ENCODE assay signal across 9 cellular contexts in genomic region chr22:41237036-41237706, GRCh38. TPM values are rescaled to one million over a fixed set of nuclear protein-coding genes. Genes with fewer than 3 reads are reported as not detected.
A peak's percentile ranks its signal among the peaks of the same experiment; 100 is the strongest.
DNase-seq lines count a peak whose midpoint lies in the region; ATAC-seq, FAIRE-seq and TF ChIP-seq lines count a peak whose summit lies in the region.
"Had no signal": no experiment of that assay in that cellular context is flagged by ENCODE, and none has a peak within 500 bp of the region (broad histone marks: within the 10 kb centered on the region; RNA-seq: fewer than 3 reads in every experiment).

No MANE protein-coding gene starts in this region.

- H4K20me1 ChIP-seq in HepG2 (ENCODE audit: insufficient read depth, low read length): no peaks in the 10 kb centered on the region

- H3K27ac ChIP-seq in HepG2 (ENCODE audit: extremely low read length, insufficient read depth, low read length) (no peak overlapping the region), thoracic aorta (no peak overlapping the region)

- peaks cover 6% of the 10 kb centered on the region for H3K4me1 Mint-ChIP-seq in activated CD4-positive, alpha-beta T cell treated with anti-CD3 and anti-CD28 coated beads, Interleukin-2, amount 10 ng/mL, durations not matched to agents 7 days and 5 days
- H3K4me1 Mint-ChIP-seq in activated naive CD8-positive, alpha-beta T cell treated with anti-CD3 and anti-CD28 coated beads, Interleukin-2, amount 50 U/mL, for 24 hours: peaks cover 7% of the 10 kb centered on the region

- no peak for FAIRE-seq in HepG2 (lab: Jason Lieb, UNC)
- FAIRE-seq: frontal cortex had no signal

- no peak overlapping the region for H3K4me2 ChIP-seq in HepG2 (ENCODE audit: low read depth, low read length)

- H3K9me3 ChIP-seq in HepG2 (ENCODE audit: low read length): no peaks in the 10 kb centered on the region
- no peaks in the 10 kb centered on the region for H3K9me3 ChIP-seq in thoracic aorta

- no peak overlapping the region for H3K27ac Mint-ChIP-seq in activated CD4-positive, alpha-beta T cell treated with anti-CD3 and anti-CD28 coated beads, Interleukin-2, amount 10 ng/mL, durations not matched to agents 7 days and 5 days
- no peak overlapping the region for H3K27ac Mint-ChIP-seq in activated naive CD8-positive, alpha-beta T cell treated with anti-CD3 and anti-CD28 coated beads, Interleukin-2, amount 50 U/mL, for 24 hours

- BruUV-seq in HepG2 (replicated peaks; lab: Mats Ljungman, UMichigan): no TSS peak

- CTCF ChIA-PET in activated CD4-positive, alpha-beta T cell treated with anti-CD3 and anti-CD28 coated beads, Interleukin-2, amount 10 ng/mL, durations not matched to agents 7 days and 5 days (lab: Charles Lee): interaction anchor here (0.6 to 2.6 kb wide), 34 partner anchors 10 to 709 kb away, joined by 3 to 38 read pairs (median 4); partner anchors contain the start of genes EP300, RANGAP1 and RBX1
- CTCF ChIA-PET in HepG2 (lab: Yijun Ruan, JAX; ENCODE audit: low intra/inter-chr PET ratio, low total read pairs): no interaction called here

- H3K36me3 ChIP-seq in HepG2 (replicated peaks in 1 of 2; ENCODE audit: control insufficient read depth in 1 of 2, insufficient read depth in 2 of 2, low read length in 2 of 2): no peaks in the 10 kb centered on the region
- H3K36me3 ChIP-seq in thoracic aorta: no peaks in the 10 kb centered on the region

- H3K36me3 Mint-ChIP-seq in activated CD4-positive, alpha-beta T cell treated with anti-CD3 and anti-CD28 coated beads, Interleukin-2, amount 10 ng/mL, durations not matched to agents 7 days and 5 days (ENCODE audit: low read depth): no peaks in the 10 kb centered on the region
- H3K36me3 Mint-ChIP-seq in activated naive CD8-positive, alpha-beta T cell treated with anti-CD3 and anti-CD28 coated beads, Interleukin-2, amount 50 U/mL, for 24 hours (ENCODE audit: low read depth): no peaks in the 10 kb centered on the region

- peaks cover 2% of the 10 kb centered on the region for H3K27me3 Mint-ChIP-seq in activated CD4-positive, alpha-beta T cell treated with anti-CD3 and anti-CD28 coated beads, Interleukin-2, amount 10 ng/mL, durations not matched to agents 7 days and 5 days
- H3K27me3 Mint-ChIP-seq in activated naive CD8-positive, alpha-beta T cell treated with anti-CD3 and anti-CD28 coated beads, Interleukin-2, amount 50 U/mL, for 24 hours: peaks cover 3% of the 10 kb centered on the region

- H3K4me1 ChIP-seq in HepG2 (ENCODE audit: insufficient read depth, low read length): peaks cover 32% of the 10 kb centered on the region
- peaks cover 4 to 14% of the 10 kb centered on the region in 2 donors for H3K4me1 ChIP-seq in thoracic aorta (ENCODE audit: control insufficient read depth in 1 of 2, low read depth in 2 of 2)

- no peak for DNase-seq in activated CD4-positive, alpha-beta T cell treated with anti-CD3 and anti-CD28 coated beads, Interleukin-2, amount 10 ng/mL, durations not matched to agents 7 days and 5 days
- DNase-seq in activated CD4-positive, alpha-beta T cell treated with anti-CD3 and anti-CD28 coated beads, Interleukin-2, amount 50 U/mL, for 1 hour: no peak
- no peak for DNase-seq in activated naive CD8-positive, alpha-beta T cell treated with anti-CD3 and anti-CD28 coated beads, Interleukin-2, amount 50 U/mL, for 24 hours
- no peak for DNase-seq in HepG2 (ENCODE audit: low spot score)
- no peak for DNase-seq in thoracic aorta (ENCODE audit: low spot score)
- no peak for DNase-seq in NCI-H82 (lab: John Stamatoyannopoulos, UW)
- DNase-seq in superior temporal gyrus (ENCODE audit: extremely low spot score): no peak

- no peak overlapping the region for H2AFZ ChIP-seq in HepG2 (ENCODE audit: low read length)

- TF ChIP-seq CTCF in HepG2 (CRISPR knock-in tag; IDR thresholded peaks at IDR 0.05): no peak
- no peak for TF ChIP-seq CTCF in thoracic aorta (IDR thresholded peaks at IDR 0.05)

- POLR2A ChIA-PET in activated CD4-positive, alpha-beta T cell treated with anti-CD3 and anti-CD28 coated beads, Interleukin-2, amount 10 ng/mL, durations not matched to agents 7 days and 5 days (lab: Charles Lee): interaction anchor here (0.6 to 1.3 kb wide), 4 partner anchors 11 to 314 kb away, joined by 3 to 7 read pairs (median 4); no protein-coding TSS in a partner anchor
- POLR2A ChIA-PET in HepG2 (lab: Yijun Ruan, JAX): interaction anchor here (0.6 kb wide), 1 partner anchor 15 kb away, joined by 3 read pairs; no protein-coding TSS in a partner anchor

- H3K4me3 ChIP-seq in HepG2 (replicated peaks in 1 of 3; ENCODE audit: insufficient read depth in 1 of 3, low read depth in 2 of 3, low read length in 3 of 3) (no peak overlapping the region), thoracic aorta (peak overlapping the region; percentile 67)

- no peaks in the 10 kb centered on the region for H3K79me2 ChIP-seq in HepG2 (ENCODE audit: insufficient read depth, low read length)

- no peaks in the 10 kb centered on the region for H3K9me3 Mint-ChIP-seq in activated CD4-positive, alpha-beta T cell treated with anti-CD3 and anti-CD28 coated beads, Interleukin-2, amount 10 ng/mL, durations not matched to agents 7 days and 5 days
- H3K9me3 Mint-ChIP-seq in activated naive CD8-positive, alpha-beta T cell treated with anti-CD3 and anti-CD28 coated beads, Interleukin-2, amount 50 U/mL, for 24 hours: no peaks in the 10 kb centered on the region

- peak overlapping the region; percentile 58 for H3K4me3 Mint-ChIP-seq in activated CD4-positive, alpha-beta T cell treated with anti-CD3 and anti-CD28 coated beads, Interleukin-2, amount 10 ng/mL, durations not matched to agents 7 days and 5 days
- H3K4me3 Mint-ChIP-seq in activated naive CD8-positive, alpha-beta T cell treated with anti-CD3 and anti-CD28 coated beads, Interleukin-2, amount 50 U/mL, for 24 hours: peak overlapping the region; percentile 53

- in situ Hi-C loops in HepG2 (cut with HindIII; ENCODE audit: extremely low pct_ligation_motif_present, low pct_unique_long_range_greater_than_20kb): no loop called here

- H3K27me3 ChIP-seq in HepG2 (ENCODE audit: control insufficient read depth in 1 of 2, insufficient read depth in 2 of 2, low read length in 2 of 2) (no peaks in the 10 kb centered on the region), thoracic aorta (replicated peaks; ENCODE audit: insufficient read depth) (no peaks in the 10 kb centered on the region)

- H3K9ac ChIP-seq in HepG2 (ENCODE audit: insufficient read depth, low read depth, low read length): no peak overlapping the region

- TF ChIP-seq RAD21 in HepG2 (CRISPR knock-in tag; IDR thresholded peaks at IDR 0.05): no peak

- no peak for TF ChIP-seq EP300 in HepG2 (IDR thresholded peaks at IDR 0.05; ENCODE audit: low read depth in 2 of 2, low read length in 2 of 2)
- no peak for TF ChIP-seq EP300 in HepG2 (CRISPR knock-in tag; IDR thresholded peaks at IDR 0.05; ENCODE audit: borderline replicate concordance)

- 95% methylated on average over 18 of the region's 33 CpGs for WGBS in HepG2 (ENCODE audit: low lambda C conversion rate)

- TF ChIP-seq POLR2A in HepG2 (IDR thresholded peaks at IDR 0.05; ENCODE audit: insufficient read depth in 1 of 2, low read depth in 2 of 2, low read length in 2 of 2): no peak

- ATAC-seq in activated naive CD8-positive, alpha-beta T cell treated with anti-CD3 and anti-CD28 coated beads, Interleukin-2, amount 50 U/mL, for 24 hours: no peak
- ATAC-seq in HepG2 (no peak), thoracic aorta (ENCODE audit: insufficient number of reproducible peaks, low FRiP score, low read depth) (no peak), GM21717 (IDR thresholded peaks at IDR 0.05; ENCODE audit: unreplicated experiment) (no peak)

- intact Hi-C loops in HepG2 (cut with micrococcal nuclease; ENCODE audit: unreplicated experiment): loop anchor here (5.0 kb wide), 1 partner anchor 50 kb away; the partner anchor contains the start of gene RANGAP1

RNA-seq across cellular contexts. Expression of gene CHADL, which starts 3.6 kb away (rescaled TPM):
- under 1 TPM; 0.17 to 0.35 TPM for total RNA-seq in activated CD4-positive, alpha-beta T cell treated with anti-CD3 and anti-CD28 coated beads, Interleukin-2, amount 10 ng/mL, durations not matched to agents 7 days and 5 days
- 2.9 and 8.1 TPM in 2 replicates for total RNA-seq in HepG2 (2016; rRNA removed; fragmentation: Illumina TruSeq; extraction: Trizol)
- total RNA-seq in HepG2 (2016; cell fraction: cytosol; rRNA removed; fragmentation: Illumina TruSeq; extraction: Trizol; ENCODE audit: low read depth): 0.88 and 1.3 TPM in 2 replicates
- total RNA-seq in HepG2 (2016; cell fraction: insoluble cytoplasmic fraction; rRNA removed; fragmentation: Illumina TruSeq; extraction: Trizol): 2.9 and 8.3 TPM in 2 replicates
- total RNA-seq in HepG2 (2016; cell fraction: membrane; rRNA removed; fragmentation: Illumina TruSeq; extraction: Trizol): 1.6 and 1.8 TPM in 2 replicates
- 6.1 TPM in 2 replicates for total RNA-seq in HepG2 (2016; cell fraction: nucleus; rRNA removed; fragmentation: Illumina TruSeq; extraction: Trizol)
- 2.8 and 6.1 TPM in 2 replicates for polyA plus RNA-seq in HepG2 (2011; rRNA removed)
- 2.6 and 5.3 TPM in 2 replicates for polyA plus RNA-seq in HepG2 (2011; cell fraction: cytosol; rRNA removed)
- polyA plus RNA-seq in HepG2 (2011; cell fraction: nucleus; rRNA removed): 7.4 and 7.5 TPM in 2 replicates
- polyA plus RNA-seq in HepG2 (2012): 1.9 and 2.5 TPM in 2 replicates
- polyA plus RNA-seq in HepG2 (2016; cell fraction: cytosol; fragmentation: Illumina TruSeq; extraction: Trizol; ENCODE audit: low read depth): 0.71 and 1.1 TPM in 2 replicates
- 2.5 and 3.1 TPM in 2 replicates for polyA plus RNA-seq in HepG2 (2016; cell fraction: insoluble cytoplasmic fraction; fragmentation: Illumina TruSeq; extraction: Trizol; ENCODE audit: low read depth)
- polyA plus RNA-seq in HepG2 (2016; cell fraction: membrane; fragmentation: Illumina TruSeq; extraction: Trizol; ENCODE audit: low read depth): 0.88 and 1.5 TPM in 2 replicates
- polyA plus RNA-seq in HepG2 (2016; cell fraction: nucleus; fragmentation: Illumina TruSeq; extraction: Trizol; ENCODE audit: insufficient read depth, low read depth): 9.0 and 10.9 TPM in 2 replicates
- 0.07 and 3.2 TPM in 2 replicates for polyA minus RNA-seq in HepG2 (2011; rRNA and poly(A)+ RNA removed; ENCODE audit: low replicate concordance)
- 2.1 and 2.4 TPM in 2 replicates for polyA minus RNA-seq in HepG2 (2011; cell fraction: cytosol; rRNA and poly(A)+ RNA removed)
- 2.6 and 3.9 TPM in 2 replicates for polyA minus RNA-seq in HepG2 (2011; cell fraction: nucleus; rRNA and poly(A)+ RNA removed)
- total RNA-seq in thoracic aorta: 1 to 10 TPM; 3.2 to 4.9 TPM

RNA-seq across cellular contexts. Expression of gene L3MBTL2, which starts 32.1 kb away (rescaled TPM):
- total RNA-seq in activated CD4-positive, alpha-beta T cell treated with anti-CD3 and anti-CD28 coated beads, Interleukin-2, amount 10 ng/mL, durations not matched to agents 7 days and 5 days: 10 to 100 TPM; 37.0 to 37.2 TPM
- total RNA-seq in HepG2 (2016; rRNA removed; fragmentation: Illumina TruSeq; extraction: Trizol) (33.7 and 37.6 TPM in 2 replicates), thoracic aorta (10 to 100 TPM; 14.8 to 21.4 TPM)
- total RNA-seq in HepG2 (2016; cell fraction: cytosol; rRNA removed; fragmentation: Illumina TruSeq; extraction: Trizol; ENCODE audit: low read depth): 2.0 and 2.6 TPM in 2 replicates
- total RNA-seq in HepG2 (2016; cell fraction: insoluble cytoplasmic fraction; rRNA removed; fragmentation: Illumina TruSeq; extraction: Trizol): 33.9 and 35.3 TPM in 2 replicates
- 9.5 and 10.0 TPM in 2 replicates for total RNA-seq in HepG2 (2016; cell fraction: membrane; rRNA removed; fragmentation: Illumina TruSeq; extraction: Trizol)
- total RNA-seq in HepG2 (2016; cell fraction: nucleus; rRNA removed; fragmentation: Illumina TruSeq; extraction: Trizol): 18.8 and 19.9 TPM in 2 replicates
- 13.8 and 15.2 TPM in 2 replicates for polyA plus RNA-seq in HepG2 (2011; rRNA removed)
- 11.1 and 12.2 TPM in 2 replicates for polyA plus RNA-seq in HepG2 (2011; cell fraction: cytosol; rRNA removed)
- 22.6 and 24.9 TPM in 2 replicates for polyA plus RNA-seq in HepG2 (2011; cell fraction: nucleus; rRNA removed)
- polyA plus RNA-seq in HepG2 (2012): 8.5 and 9.8 TPM in 2 replicates
- polyA plus RNA-seq in HepG2 (2016; cell fraction: cytosol; fragmentation: Illumina TruSeq; extraction: Trizol; ENCODE audit: low read depth): 1.4 and 1.9 TPM in 2 replicates
- polyA plus RNA-seq in HepG2 (2016; cell fraction: insoluble cytoplasmic fraction; fragmentation: Illumina TruSeq; extraction: Trizol; ENCODE audit: low read depth): 23.7 and 29.8 TPM in 2 replicates
- 4.5 and 4.6 TPM in 2 replicates for polyA plus RNA-seq in HepG2 (2016; cell fraction: membrane; fragmentation: Illumina TruSeq; extraction: Trizol; ENCODE audit: low read depth)
- 29.0 and 31.3 TPM in 2 replicates for polyA plus RNA-seq in HepG2 (2016; cell fraction: nucleus; fragmentation: Illumina TruSeq; extraction: Trizol; ENCODE audit: insufficient read depth, low read depth)
- polyA minus RNA-seq in HepG2 (2011; rRNA and poly(A)+ RNA removed; ENCODE audit: low replicate concordance): 21.4 and 43.9 TPM in 2 replicates
- 8.2 and 8.3 TPM in 2 replicates for polyA minus RNA-seq in HepG2 (2011; cell fraction: cytosol; rRNA and poly(A)+ RNA removed)
- 10.6 and 11.2 TPM in 2 replicates for polyA minus RNA-seq in HepG2 (2011; cell fraction: nucleus; rRNA and poly(A)+ RNA removed)

RNA-seq across cellular contexts. Expression of gene RANGAP1, which starts 48.8 kb away (rescaled TPM):
- 100 to 1,000 TPM; 113 to 117 TPM for total RNA-seq in activated CD4-positive, alpha-beta T cell treated with anti-CD3 and anti-CD28 coated beads, Interleukin-2, amount 10 ng/mL, durations not matched to agents 7 days and 5 days
- total RNA-seq in HepG2 (2016; rRNA removed; fragmentation: Illumina TruSeq; extraction: Trizol): 71.7 and 83.9 TPM in 2 replicates
- total RNA-seq in HepG2 (2016; cell fraction: cytosol; rRNA removed; fragmentation: Illumina TruSeq; extraction: Trizol; ENCODE audit: low read depth): 10.6 and 11.9 TPM in 2 replicates
- 66.9 and 83.1 TPM in 2 replicates for total RNA-seq in HepG2 (2016; cell fraction: insoluble cytoplasmic fraction; rRNA removed; fragmentation: Illumina TruSeq; extraction: Trizol)
- 28.4 and 30.2 TPM in 2 replicates for total RNA-seq in HepG2 (2016; cell fraction: membrane; rRNA removed; fragmentation: Illumina TruSeq; extraction: Trizol)
- 45.7 and 49.7 TPM in 2 replicates for total RNA-seq in HepG2 (2016; cell fraction: nucleus; rRNA removed; fragmentation: Illumina TruSeq; extraction: Trizol)
- 51.8 and 53.8 TPM in 2 replicates for polyA plus RNA-seq in HepG2 (2011; rRNA removed)
- polyA plus RNA-seq in HepG2 (2011; cell fraction: cytosol; rRNA removed): 40.4 and 58.2 TPM in 2 replicates
- polyA plus RNA-seq in HepG2 (2011; cell fraction: nucleus; rRNA removed): 108 and 147 TPM in 2 replicates
- 34.5 and 50.8 TPM in 2 replicates for polyA plus RNA-seq in HepG2 (2012)
- 5.9 TPM in 2 replicates for polyA plus RNA-seq in HepG2 (2016; cell fraction: cytosol; fragmentation: Illumina TruSeq; extraction: Trizol; ENCODE audit: low read depth)
- polyA plus RNA-seq in HepG2 (2016; cell fraction: insoluble cytoplasmic fraction; fragmentation: Illumina TruSeq; extraction: Trizol; ENCODE audit: low read depth): 56.5 and 66.2 TPM in 2 replicates
- 13.7 and 14.7 TPM in 2 replicates for polyA plus RNA-seq in HepG2 (2016; cell fraction: membrane; fragmentation: Illumina TruSeq; extraction: Trizol; ENCODE audit: low read depth)
- polyA plus RNA-seq in HepG2 (2016; cell fraction: nucleus; fragmentation: Illumina TruSeq; extraction: Trizol; ENCODE audit: insufficient read depth, low read depth): 86.6 and 97.6 TPM in 2 replicates
- polyA minus RNA-seq in HepG2 (2011; rRNA and poly(A)+ RNA removed; ENCODE audit: low replicate concordance): 97.7 and 166 TPM in 2 replicates
- 35.8 and 36.2 TPM in 2 replicates for polyA minus RNA-seq in HepG2 (2011; cell fraction: cytosol; rRNA and poly(A)+ RNA removed)
- polyA minus RNA-seq in HepG2 (2011; cell fraction: nucleus; rRNA and poly(A)+ RNA removed): 23.8 and 25.0 TPM in 2 replicates
- total RNA-seq in thoracic aorta: 10 to 100 TPM; 42.0 to 42.7 TPM
